6 cellular contexts compared by ENCODE assay signal in the genomic region with DNA sequence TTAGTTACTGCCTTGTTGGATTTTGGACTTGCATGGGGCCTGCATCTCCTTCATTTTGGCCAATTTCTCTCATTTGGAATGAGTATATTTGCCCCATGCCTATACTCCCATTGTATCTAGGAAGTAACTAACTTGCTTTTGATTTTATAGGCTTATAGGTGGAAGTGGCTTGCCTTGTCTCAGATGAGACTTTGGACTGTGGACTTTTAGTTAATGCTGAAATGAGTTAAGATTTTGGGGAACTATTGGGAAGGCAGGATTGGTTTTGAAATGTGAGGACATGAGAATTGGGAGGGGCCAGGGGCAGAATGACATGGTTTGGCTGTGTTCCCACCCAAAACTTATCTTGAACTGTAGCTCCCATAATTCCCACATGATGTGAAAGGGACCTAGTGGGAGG.
"Had no signal": no experiment of that assay in that cellular context is flagged by ENCODE, and none has a peak within 500 bp of the region (broad histone marks: within the 10 kb centered on the region; RNA-seq: fewer than 3 reads in every experiment).

No MANE protein-coding gene starts in this region.

- ATAC-seq: HepG2, K562 had no signal

- H3K27ac ChIP-seq: HL-60 had no signal

- DNase-seq: IMR-90, KBM-7, KG1 had no signal

- H3K4me3 ChIP-seq: K562 had no signal
